In genomic region chr10:113264333-113265131, GRCh38 we compare ENCODE assay signal across 24 cellular contexts.
DNase-seq lines count a peak whose midpoint lies in the region; ATAC-seq, FAIRE-seq and TF ChIP-seq lines count a peak whose summit lies in the region.
"Had no signal": no experiment of that assay in that cellular context is flagged by ENCODE, and none has a peak within 500 bp of the region (broad histone marks: within the 10 kb centered on the region; RNA-seq: fewer than 3 reads in every experiment).

No MANE protein-coding gene starts in this region.

- peaks cover 11% of the 10 kb centered on the region; the same call in 1 of the 2 replicates for H3K4me1 ChIP-seq in HepG2 (ENCODE audit: insufficient read depth, low read length)
- no peaks in the 10 kb centered on the region for H3K4me1 ChIP-seq in right lobe of liver
- no peaks in the 10 kb centered on the region for H3K4me1 ChIP-seq in upper lobe of right lung
- H3K4me1 ChIP-seq in mucosa of descending colon (ENCODE audit: low read depth), result peaks cover 3% of the 10 kb centered on the region

- H3K27ac ChIP-seq in HepG2 (ENCODE audit: extremely low read length, insufficient read depth, low read length) (no peak overlapping the region), right lobe of liver (no peak overlapping the region), upper lobe of right lung (no peak overlapping the region)
- H3K27ac ChIP-seq: GM23248 had no signal

- peak; percentile 21 for DNase-seq in HepG2 (ENCODE audit: low spot score)
- DNase-seq in right lobe of liver, result no peak
- DNase-seq in HuH-7 (ENCODE audit: low spot score), result peak; percentile 25
- no peak for DNase-seq in nephron progenitor cell
- no peak for DNase-seq in upper lobe of right lung
- no peak for DNase-seq in mucosa of descending colon
- no peak for DNase-seq in T1000 (lab: John Stamatoyannopoulos, UW)
- no peak for DNase-seq in SHP77 (lab: John Stamatoyannopoulos, UW)
- DNase-seq: 8988T; CD4-positive, CD25-positive, alpha-beta regulatory T cell; COR-L47; DMS 273 treated with DMSO at 0.1 percent for 48 hours; DND-41; GM23248; Kasumi-1; MG63; NCI-H1048; NCI-H1436 treated with DMSO at 0.1 percent for 48 hours; NCI-H2081; NCI-H2171 treated with DMSO at 0.1 percent for 48 hours; NCI-H446; NCI-H526 treated with DMSO at 0.1 percent for 48 hours had no signal

- no peak for TF ChIP-seq CTCF in HepG2 (CRISPR knock-in tag; IDR thresholded peaks at IDR 0.05)
- no peak for TF ChIP-seq CTCF in right lobe of liver (IDR thresholded peaks at IDR 0.05)
- no peak for TF ChIP-seq CTCF in nephron progenitor cell (IDR thresholded peaks at IDR 0.05)
- no peak for TF ChIP-seq CTCF in upper lobe of right lung (IDR thresholded peaks at IDR 0.05)
- TF ChIP-seq CTCF in mucosa of descending colon (IDR thresholded peaks at IDR 0.05), result no peak

- H3K9me3 Mint-ChIP-seq in nephron progenitor cell, result peaks cover 3% of the 10 kb centered on the region
- H3K9me3 Mint-ChIP-seq: CD4-positive, CD25-positive, alpha-beta regulatory T cell had no signal

- H3K9ac ChIP-seq in HepG2 (ENCODE audit: insufficient read depth, low read depth, low read length), result no peak overlapping the region
- H3K9ac ChIP-seq: GM23248 had no signal

- no peak for FAIRE-seq in HepG2 (lab: Jason Lieb, UNC)

- no peaks in the 10 kb centered on the region for H4K20me1 ChIP-seq in HepG2 (ENCODE audit: insufficient read depth, low read length)

- H3K79me2 ChIP-seq in HepG2 (ENCODE audit: insufficient read depth, low read length), result no peaks in the 10 kb centered on the region

- TF ChIP-seq EP300 in HepG2 (IDR thresholded peaks at IDR 0.05; ENCODE audit: low read depth in 2 of 2, low read length in 2 of 2), result no peak
- TF ChIP-seq EP300 in HepG2 (CRISPR knock-in tag; IDR thresholded peaks at IDR 0.05; ENCODE audit: borderline replicate concordance), result no peak

- 8% methylated on average over 9 of the region's 11 CpGs for WGBS in HepG2 (ENCODE audit: low lambda C conversion rate)
- 46% methylated on average over 6 of the region's 11 CpGs for WGBS in right lobe of liver (ENCODE audit: insufficient coverage, low coverage, low lambda C conversion rate, missing lambda C conversion rate)

- peaks cover 75% of the 10 kb centered on the region for H3K4me1 Mint-ChIP-seq in nephron progenitor cell
- H3K4me1 Mint-ChIP-seq: CD4-positive, CD25-positive, alpha-beta regulatory T cell; IgD-negative memory B cell had no signal

- ATAC-seq in HepG2 (peak; percentile 56), right lobe of liver (no peak), upper lobe of right lung (peak; percentile 14), mucosa of descending colon (no peak)
- ATAC-seq: Panc1 had no signal

- no peaks in the 10 kb centered on the region for H3K36me3 Mint-ChIP-seq in nephron progenitor cell (ENCODE audit: low read depth)
- H3K36me3 Mint-ChIP-seq: CD4-positive, CD25-positive, alpha-beta regulatory T cell; IgD-negative memory B cell had no signal

- H3K36me3 ChIP-seq in HepG2 (replicated peaks in 1 of 2; ENCODE audit: control insufficient read depth in 1 of 2, insufficient read depth in 2 of 2, low read length in 2 of 2) (no peaks in the 10 kb centered on the region), right lobe of liver (no peaks in the 10 kb centered on the region), upper lobe of right lung (no peaks in the 10 kb centered on the region), mucosa of descending colon (ENCODE audit: low read depth) (no peaks in the 10 kb centered on the region)
- H3K36me3 ChIP-seq: MG63 had no signal

- no peak overlapping the region for H2AFZ ChIP-seq in HepG2 (ENCODE audit: low read length)
- H2AFZ ChIP-seq: GM23248 had no signal

- in situ Hi-C loops in HepG2 (cut with HindIII; ENCODE audit: extremely low pct_ligation_motif_present, low pct_unique_long_range_greater_than_20kb), result no loop called here

- peaks cover 4% of the 10 kb centered on the region for H3K27me3 Mint-ChIP-seq in nephron progenitor cell (ENCODE audit: low read depth, poor library complexity)

- TF ChIP-seq RAD21 in HepG2 (CRISPR knock-in tag; IDR thresholded peaks at IDR 0.05), result no peak

- H3K27me3 ChIP-seq in HepG2 (ENCODE audit: control insufficient read depth in 1 of 2, insufficient read depth in 2 of 2, low read length in 2 of 2) (peaks cover 0 to 45% of the 10 kb centered on the region in 2 experiments; a peak in 4 of 5 replicates), right lobe of liver (no peaks in the 10 kb centered on the region), upper lobe of right lung (peaks cover 6% of the 10 kb centered on the region)
- H3K27me3 ChIP-seq: MG63 had no signal

- no peak overlapping the region for H3K4me3 ChIP-seq in HepG2 (replicated peaks in 1 of 3; ENCODE audit: insufficient read depth in 1 of 3, low read depth in 2 of 3, low read length in 3 of 3)
- H3K4me3 ChIP-seq in right lobe of liver, result no peak overlapping the region
- no peak overlapping the region for H3K4me3 ChIP-seq in upper lobe of right lung
- no peak overlapping the region for H3K4me3 ChIP-seq in mucosa of descending colon
- H3K4me3 ChIP-seq: GM23248, MG63 had no signal

- H3K9me3 ChIP-seq in HepG2 (ENCODE audit: low read length) (no peaks in the 10 kb centered on the region), right lobe of liver (no peaks in the 10 kb centered on the region), upper lobe of right lung (no peaks in the 10 kb centered on the region), mucosa of descending colon (no peaks in the 10 kb centered on the region)
- H3K9me3 ChIP-seq: MG63 had no signal

- no TSS peak for BruUV-seq in HepG2 (replicated peaks; lab: Mats Ljungman, UMichigan)

- CTCF ChIA-PET in HepG2 (lab: Yijun Ruan, JAX; ENCODE audit: low intra/inter-chr PET ratio, low total read pairs), result no interaction called here

- POLR2A ChIA-PET in HepG2 (lab: Yijun Ruan, JAX), result no interaction called here

- 0 out of 2 replicates have a peak overlapping the region, but pooled peaks have one; percentile 23 for H3K4me2 ChIP-seq in HepG2 (ENCODE audit: low read depth, low read length)

- intact Hi-C loops in HepG2 (cut with micrococcal nuclease; ENCODE audit: unreplicated experiment) (no loop called here), right lobe of liver (cut with DNase I) (no loop called here), upper lobe of right lung (cut with DNase I) (no loop called here), mucosa of descending colon (cut with DNase I, micrococcal nuclease) (no loop called here)

- H3K4me3 Mint-ChIP-seq in nephron progenitor cell, result no peak overlapping the region
- H3K4me3 Mint-ChIP-seq: CD4-positive, CD25-positive, alpha-beta regulatory T cell had no signal

- H3K27ac Mint-ChIP-seq in nephron progenitor cell, result peak overlapping the region; percentile 25
- H3K27ac Mint-ChIP-seq: CD4-positive, CD25-positive, alpha-beta regulatory T cell; IgD-negative memory B cell had no signal

- no peak for TF ChIP-seq POLR2A in HepG2 (IDR thresholded peaks at IDR 0.05; ENCODE audit: insufficient read depth in 1 of 2, low read depth in 2 of 2, low read length in 2 of 2)
- TF ChIP-seq POLR2A in right lobe of liver (IDR thresholded peaks at IDR 0.05), result no peak

TF ChIP-seq in HepG2, 621 proteins besides CTCF, POLR2A, EP300 and RAD21:
- TF ChIP-seq FOXP4 (CRISPR knock-in tag; IDR thresholded peaks at IDR 0.05) (peak; percentile 29; the same call in 1 of the 2 replicates), SMAD9 (CRISPR knock-in tag; IDR thresholded peaks at IDR 0.05) (no peak), FOSL2 (CRISPR knock-in tag; IDR thresholded peaks at IDR 0.05) (no peak), SOX6 (IDR thresholded peaks at IDR 0.05) (no peak), SOX6 (CRISPR knock-in tag; IDR thresholded peaks at IDR 0.05) (0 out of 2 replicates have a peak, but pooled peaks have one; percentile 21), SOX13 (IDR thresholded peaks at IDR 0.05) (no peak), SOX13 (CRISPR knock-in tag; conservative IDR thresholded peaks at IDR 0.05 in 1 of 2, IDR thresholded peaks at IDR 0.05 in 1 of 2) (peak in 1 of 2 experiments; percentile 23; a peak in 1 of 4 replicates)

Comparison
In these comparisons a context has a peak if more than half of its experiments do, and no peak if none do; other contexts are left out.
1. ATAC-seq: peak in HepG2 (single experiment) and upper lobe of right lung (single experiment); none in right lobe of liver (0 of 4) and mucosa of descending colon (single experiment).
2. DNase-seq: peak in HepG2 (single experiment) and HuH-7 (single experiment); none in right lobe of liver (0 of 3), nephron progenitor cell (single experiment), upper lobe of right lung (single experiment), mucosa of descending colon (0 of 3), T1000 (single experiment) and SHP77 (0 of 2).